In genomic region chr18:77550625-77551024, GRCh38 we compare ENCODE assay signal across 22 cellular contexts.
"Had no signal": no experiment of that assay in that cellular context is flagged by ENCODE, and none has a peak within 500 bp of the region (broad histone marks: within the 10 kb centered on the region; RNA-seq: fewer than 3 reads in every experiment).

No MANE protein-coding gene starts in this region.

- H3K4me1 ChIP-seq: SJSA1 had no signal

- DNase-seq: KBM-7; MV-4-11; NCI-H1048; NCI-H1105; NCI-H1436 treated with DMSO at 0.1 percent for 48 hours; NCI-H1694; NCI-H187 treated with DMSO at 0.1 percent for 48 hours; NCI-H2029 treated with DMSO at 0.1 percent for 48 hours; NCI-H2171; NCI-H226; NCI-H446; NCI-H510A; NCI-H524 treated with DMSO at 0.1 percent for 48 hours; NCI-H69; NCI-H774; NK-92 treated with Interleukin-12 subunit alpha and Interleukin-12 subunit beta, amount 100 ng/mL, for 24 hours; PC-3; SIG-M5 had no signal

- H3K36me3 ChIP-seq: SJSA1 had no signal

- H3K4me3 ChIP-seq: SJSA1, SK-N-MC had no signal

- ATAC-seq: Panc1, PC-3 had no signal

- H3K9me3 ChIP-seq: SJSA1 had no signal

- H3K27ac ChIP-seq: RWPE1, SJSA1, SK-N-MC had no signal

- H3K27me3 ChIP-seq: SJSA1 had no signal
